ENCODE assay signal across 17 cellular contexts in genomic region chr17:51702963-51703362, GRCh38.
DNase-seq lines count a peak whose midpoint lies in the region; ATAC-seq and TF ChIP-seq lines count a peak whose summit lies in the region.
"Had no signal": no experiment of that assay in that cellular context is flagged by ENCODE, and none has a peak within 500 bp of the region (broad histone marks: within the 10 kb centered on the region; RNA-seq: fewer than 3 reads in every experiment).

No MANE protein-coding gene starts in this region.

- intact Hi-C loops in heart left ventricle (cut with DNase I) (loop anchor here in 2 of 10 donors (1.0 to 2.0 kb wide), 2 partner anchors 35 to 92 kb away; no protein-coding TSS in a partner anchor), left ventricle myocardium superior (cut with micrococcal nuclease) (no loop called here), right cardiac atrium (cut with DNase I) (loop anchor here in 1 of 4 donors (10.0 kb wide), 1 partner anchor 62 kb away; no protein-coding TSS in a partner anchor), left cardiac atrium (cut with DNase I) (no loop called here), esophagus muscularis mucosa (cut with DNase I) (no loop called here)

- H3K9me3 ChIP-seq in heart left ventricle: no peaks in the 10 kb centered on the region
- no peaks in the 10 kb centered on the region for H3K9me3 ChIP-seq in right cardiac atrium (ENCODE audit: control insufficient read depth, low read length)
- H3K9me3 ChIP-seq in esophagus muscularis mucosa: no peaks in the 10 kb centered on the region
- H3K9me3 ChIP-seq: BLaER1 treated with 17β-estradiol and CSF1 and Interleukin-3, amounts not matched to agents 10 nM and 100 nM had no signal

- H3K4me1 ChIP-seq in heart left ventricle (peaks cover 0 to 20% (median 6%) of the 10 kb centered on the region in 12 donors), right cardiac atrium (ENCODE audit: control insufficient read depth, insufficient read depth, low read length) (no peaks in the 10 kb centered on the region), esophagus muscularis mucosa (peaks cover 15 to 48% (median 30%) of the 10 kb centered on the region in 4 donors)

- H3K36me3 ChIP-seq in heart left ventricle (no peaks in the 10 kb centered on the region), esophagus muscularis mucosa (no peaks in the 10 kb centered on the region)
- H3K36me3 ChIP-seq: BLaER1 treated with 17β-estradiol and CSF1 and Interleukin-3, amounts not matched to agents 10 nM and 100 nM had no signal

- H3K27ac ChIP-seq in heart left ventricle: peak overlapping the region in 10 of 12 donors; percentile 20 to 71 (median 53)
- peak overlapping the region; percentile 48 for H3K27ac ChIP-seq in right cardiac atrium (ENCODE audit: low read length)
- peak overlapping the region; percentile 18 to 65 (median 42) for H3K27ac ChIP-seq in esophagus muscularis mucosa (replicated peaks in 1 of 4)
- H3K27ac ChIP-seq: BLaER1 treated with 17β-estradiol and CSF1 and Interleukin-3, amounts not matched to agents 10 nM and 100 nM had no signal

- H3K27me3 ChIP-seq in heart left ventricle (peaks cover 0 to 2% (median 0%) of the 10 kb centered on the region in 9 donors), right cardiac atrium (ENCODE audit: control insufficient read depth, insufficient read depth) (no peaks in the 10 kb centered on the region), esophagus muscularis mucosa (no peaks in the 10 kb centered on the region)
- H3K27me3 ChIP-seq: BLaER1 treated with 17β-estradiol and CSF1 and Interleukin-3, amounts not matched to agents 10 nM and 100 nM had no signal

- WGBS in heart left ventricle, 4 donors: 38 to 48% (median 46%) methylated on average over 3 of the region's 3 CpGs
- WGBS in right cardiac atrium: 38% methylated on average over 3 of the region's 3 CpGs
- 64% methylated on average over 3 of the region's 3 CpGs for WGBS in esophagus muscularis mucosa

- DNase-seq in heart left ventricle (no peak), left ventricle myocardium superior (no peak), right cardiac atrium (no peak), left cardiac atrium (no peak), esophagus muscularis mucosa (ENCODE audit: extremely low spot score) (no peak), NCI-H226 (no peak)
- DNase-seq: 8988T; CD8-positive, alpha-beta memory T cell; COR-L47; DMS 273 treated with DMSO at 0.1 percent for 48 hours; DMS53; DND-41; H7 had no signal

- ATAC-seq in heart left ventricle (no peak), left ventricle myocardium superior (no peak), right cardiac atrium (peak in 1 of 2 donors; percentile 8), left cardiac atrium (no peak), HG02884 (IDR thresholded peaks at IDR 0.05; ENCODE audit: unreplicated experiment) (no peak)
- ATAC-seq: GM12878, HCT116 had no signal

- TF ChIP-seq EP300 in esophagus muscularis mucosa (IDR thresholded peaks at IDR 0.05): no peak

- TF ChIP-seq CTCF in heart left ventricle (IDR thresholded peaks at IDR 0.05): no peak
- no peak for TF ChIP-seq CTCF in esophagus muscularis mucosa (IDR thresholded peaks at IDR 0.05)

- TF ChIP-seq POLR2A in heart left ventricle (IDR thresholded peaks at IDR 0.05) (no peak), esophagus muscularis mucosa (IDR thresholded peaks at IDR 0.05; ENCODE audit: low read depth) (no peak)

- H3K4me3 ChIP-seq in heart left ventricle (no peak overlapping the region), right cardiac atrium (ENCODE audit: low read length) (no peak overlapping the region), esophagus muscularis mucosa (no peak overlapping the region)
- H3K4me3 ChIP-seq: BLaER1 treated with 17β-estradiol and CSF1 and Interleukin-3, amounts not matched to agents 10 nM and 100 nM; GM12878 had no signal
